Comparison of ENCODE assay signal across 8 cellular contexts in the genomic region with DNA sequence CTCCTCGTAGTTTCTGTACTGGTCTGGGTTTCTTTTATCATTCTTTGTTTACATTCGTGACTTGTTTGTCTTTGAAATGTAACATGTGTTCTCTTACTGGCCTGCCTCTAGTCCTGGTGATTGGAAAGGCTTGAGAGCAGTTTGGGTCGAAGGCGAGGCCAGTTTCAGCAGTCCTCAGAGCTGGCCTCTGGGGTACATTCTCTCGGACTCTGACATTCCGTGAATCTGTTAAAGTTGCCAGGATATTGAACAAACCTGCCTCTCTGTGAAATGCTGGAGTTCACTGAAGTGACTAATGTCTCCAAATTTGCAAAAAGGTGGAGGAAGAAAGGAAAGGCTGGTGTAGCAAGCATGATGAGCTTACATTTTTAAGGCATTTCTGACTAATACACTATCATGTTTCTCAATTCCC. TPM values are rescaled to one million over a fixed set of nuclear protein-coding genes. Genes with fewer than 3 reads are reported as not detected.
DNase-seq lines count a peak whose midpoint lies in the region; ATAC-seq and TF ChIP-seq lines count a peak whose summit lies in the region.

No MANE protein-coding gene starts in this region.

- H3K9me3 ChIP-seq in HUES6 (ENCODE audit: control insufficient read depth, insufficient read depth, low read depth, low read length) (peaks cover 25% of the 10 kb centered on the region), heart left ventricle (peaks cover 0 to 25% (median 16%) of the 10 kb centered on the region in 12 donors), ovary (no peaks in the 10 kb centered on the region)

- H3K4me1 Mint-ChIP-seq in Calu3 (ENCODE audit: low read depth, unreplicated experiment): peaks cover 21% of the 10 kb centered on the region
- H3K4me1 Mint-ChIP-seq in activated naive CD8-positive, alpha-beta T cell (ENCODE audit: low read depth): peaks cover 9% of the 10 kb centered on the region

- DNase-seq in Calu3: peak; percentile 15
- DNase-seq in heart left ventricle: peak in 2 of 5 donors; percentile 25 to 47
- DNase-seq in ovary: peak in 1 of 5 donors; percentile 45
- DNase-seq in globus pallidus (ENCODE audit: low spot score): no peak
- no peak for DNase-seq in NCI-H2029 treated with DMSO at 0.1 percent for 48 hours (lab: John Stamatoyannopoulos, UW)

- peaks cover 41% of the 10 kb centered on the region for H3K36me3 Mint-ChIP-seq in Calu3 (ENCODE audit: insufficient read depth, unreplicated experiment)
- H3K36me3 Mint-ChIP-seq in activated naive CD8-positive, alpha-beta T cell: peaks cover 6% of the 10 kb centered on the region

- BruUV-seq in Calu3 (replicated peaks; lab: Mats Ljungman, UMichigan): no TSS peak

- ATAC-seq in heart left ventricle (peak; percentile 49 to 72 (median 62)), GM21576 (IDR thresholded peaks at IDR 0.05; ENCODE audit: unreplicated experiment) (no peak)

- peaks cover 36% of the 10 kb centered on the region for H3K4me1 ChIP-seq in HUES6 (ENCODE audit: control insufficient read depth, insufficient read depth, low read length)
- peaks cover 0 to 23% (median 5%) of the 10 kb centered on the region in 12 donors for H3K4me1 ChIP-seq in heart left ventricle
- peaks cover 2% of the 10 kb centered on the region for H3K4me1 ChIP-seq in ovary (ENCODE audit: insufficient read depth)

- peak overlapping the region; percentile 73; the same call in 1 of the 2 replicates for H3K27ac ChIP-seq in HUES6 (ENCODE audit: low read depth, low read length)
- H3K27ac ChIP-seq in heart left ventricle: peak overlapping the region; percentile 87 to 96 (median 94)
- H3K27ac ChIP-seq in ovary: peak overlapping the region; percentile 90 to 94

- peak overlapping the region; percentile 89 for H3K4me3 ChIP-seq in HUES6 (ENCODE audit: low read depth, low read length)
- peak overlapping the region; percentile 70 to 96 (median 92) for H3K4me3 ChIP-seq in heart left ventricle
- peak overlapping the region; percentile 98 for H3K4me3 ChIP-seq in ovary

- H3K27me3 ChIP-seq in HUES6 (ENCODE audit: control insufficient read depth, insufficient read depth, low read length): no peaks in the 10 kb centered on the region
- H3K27me3 ChIP-seq in heart left ventricle: no peaks in the 10 kb centered on the region
- no peaks in the 10 kb centered on the region for H3K27me3 ChIP-seq in ovary

- H3K9me3 Mint-ChIP-seq in Calu3 (ENCODE audit: low read depth, unreplicated experiment): peaks cover 6% of the 10 kb centered on the region
- H3K9me3 Mint-ChIP-seq in activated naive CD8-positive, alpha-beta T cell (ENCODE audit: low read depth): peaks cover 13% of the 10 kb centered on the region

- intact Hi-C loops in Calu3 (cut with micrococcal nuclease; ENCODE audit: unreplicated experiment) (loop anchor here (2.0 to 10.0 kb wide), 5 partner anchors 56 to 876 kb away; no protein-coding TSS in a partner anchor), heart left ventricle (cut with DNase I) (loop anchor here in 9 of 10 donors (2.0 to 10.0 kb wide), 11 partner anchors 50 to 379 kb away; no protein-coding TSS in a partner anchor), ovary (cut with DNase I) (no loop called here)

- H3K27me3 Mint-ChIP-seq in Calu3 (ENCODE audit: unreplicated experiment): no peaks in the 10 kb centered on the region
- H3K27me3 Mint-ChIP-seq in activated naive CD8-positive, alpha-beta T cell: peaks cover 42% of the 10 kb centered on the region

- no peak for TF ChIP-seq EP300 in ovary (IDR thresholded peaks at IDR 0.05)

- no peak for TF ChIP-seq CTCF in Calu3 (IDR thresholded peaks at IDR 0.05; ENCODE audit: unreplicated experiment)
- TF ChIP-seq CTCF in heart left ventricle (IDR thresholded peaks at IDR 0.05): no peak
- TF ChIP-seq CTCF in ovary (IDR thresholded peaks at IDR 0.05): no peak

- H3K36me3 ChIP-seq in HUES6 (ENCODE audit: control insufficient read depth, insufficient read depth, low read length) (peaks cover 19% of the 10 kb centered on the region), heart left ventricle (no peaks in the 10 kb centered on the region), ovary (no peaks in the 10 kb centered on the region)

- peak overlapping the region; percentile 98 for H3K4me3 Mint-ChIP-seq in Calu3 (ENCODE audit: low read depth, unreplicated experiment)
- peak overlapping the region; percentile 83 for H3K4me3 Mint-ChIP-seq in activated naive CD8-positive, alpha-beta T cell

- TF ChIP-seq POLR2A in heart left ventricle (IDR thresholded peaks at IDR 0.05) (no peak), ovary (IDR thresholded peaks at IDR 0.05) (no peak)

- CTCF ChIA-PET in Calu3 (lab: Charles Lee): interaction anchor here (0.9 kb wide), 1 partner anchor 26 kb away, joined by 3 read pairs; no protein-coding TSS in a partner anchor

- WGBS in heart left ventricle, 4 donors: 0 to 5% (median 1%) methylated on average over 6 of the region's 6 CpGs
- WGBS in ovary, 3 donors: 0 to 1% (median 0%) methylated on average over 6 of the region's 6 CpGs

- H3K27ac Mint-ChIP-seq in Calu3 (ENCODE audit: unreplicated experiment): peak overlapping the region; percentile 85
- H3K27ac Mint-ChIP-seq in activated naive CD8-positive, alpha-beta T cell: no peak overlapping the region

- H3K9ac ChIP-seq in HUES6 (ENCODE audit: low read length): peak overlapping the region; percentile 89

RNA-seq across cellular contexts. Expression of a gene that starts 1.5 kb away (rescaled TPM):
- total RNA-seq in Calu3 (2022): 49.2 and 57.9 TPM in 2 replicates
- total RNA-seq in heart left ventricle: 10 to 100 TPM; 43.7 to 72.2 (median 58.7) TPM
- 10 to 100 TPM; 18.1 to 37.8 TPM for polyA plus RNA-seq in heart left ventricle
- 10 to 100 TPM; 37.0 to 65.6 (median 47.2) TPM for total RNA-seq in ovary
- 10 to 100 TPM; 32.2 to 32.9 TPM for polyA plus RNA-seq in ovary

Comparison
In these comparisons a context has a peak if more than half of its experiments do, and no peak if none do; other contexts are left out.
1. intact Hi-C loops: an anchor here in Calu3 (2.0 to 10.0 kb wide) and heart left ventricle (2.0 to 10.0 kb wide); none called in ovary.